10 cellular contexts compared by ENCODE assay signal in the genomic region with DNA sequence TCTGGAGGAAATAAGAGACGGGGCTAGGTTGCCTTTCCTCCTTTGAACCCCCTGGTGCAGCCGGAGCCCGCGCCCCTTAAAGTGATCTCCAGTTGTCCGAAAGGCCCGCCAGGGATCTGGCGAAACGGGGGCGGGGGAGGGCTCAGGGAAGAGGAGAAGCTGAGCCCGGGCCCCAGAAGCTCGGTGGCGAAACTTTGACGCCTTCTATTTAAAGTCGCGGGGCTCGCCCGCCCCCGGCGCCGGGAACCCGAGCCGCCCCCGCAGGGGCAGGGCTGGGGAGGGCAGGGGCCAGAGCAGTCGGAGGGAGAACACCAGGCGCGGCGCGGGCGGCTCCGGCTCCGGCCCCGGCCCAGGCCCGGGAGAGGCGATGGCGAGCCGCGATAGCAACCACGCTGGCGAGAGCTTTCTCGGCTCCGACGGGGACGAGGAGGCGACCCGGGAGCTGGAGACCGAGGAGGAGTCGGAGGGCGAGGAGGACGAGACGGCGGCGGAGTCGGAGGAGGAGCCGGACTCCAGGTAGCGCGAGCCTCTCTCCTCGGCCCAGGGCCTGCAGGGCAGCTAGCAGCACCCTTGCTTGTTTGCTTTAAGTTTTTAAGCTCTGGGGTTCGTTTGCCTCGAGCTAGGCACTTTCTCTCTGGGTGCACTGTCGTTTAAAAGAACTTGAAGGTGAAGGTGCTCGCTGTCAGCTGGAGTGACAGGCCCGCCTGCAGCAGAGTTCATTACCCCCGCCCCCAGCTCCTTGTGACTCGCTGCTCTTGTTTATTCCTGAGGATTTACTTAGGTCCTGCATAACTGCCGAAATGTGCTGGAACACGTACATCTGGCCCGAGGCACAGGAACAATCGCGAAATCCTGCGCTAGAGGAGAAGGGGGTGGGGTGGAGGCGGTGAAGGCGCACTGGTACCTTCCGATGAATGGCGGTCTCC. TPM values are rescaled to one million over a fixed set of nuclear protein-coding genes. Genes with fewer than 3 reads are reported as not detected.
DNase-seq lines count a peak whose midpoint lies in the region; TF ChIP-seq lines count a peak whose summit lies in the region.
"Had no signal": no experiment of that assay in that cellular context is flagged by ENCODE, and none has a peak within 500 bp of the region (broad histone marks: within the 10 kb centered on the region; RNA-seq: fewer than 3 reads in every experiment).

CMYA5 (plus strand) TSS at position 296 of the 926 bp plus-strand sequence; CDS start at position 368, 72 bp downstream.

- 21% methylated on average over 74 of the region's 74 CpGs for WGBS in liver

- H3K9ac ChIP-seq in liver (ENCODE audit: low read depth in 1 of 2, low read length in 2 of 2) (peak within 1 kb of the TSS in 1 of 2 donors; percentile 30), stomach smooth muscle (ENCODE audit: low read length in 2 of 2) (peak within 1 kb of the TSS; percentile 36 to 71)

- H3K36me3 ChIP-seq in liver (ENCODE audit: control insufficient read depth in 4 of 4, insufficient read depth in 3 of 4, low read depth in 1 of 4, low read length in 3 of 4) (peaks cover 0 to 8% (median 3%) of the 10 kb centered on the region in 4 donors), stomach smooth muscle (ENCODE audit: control insufficient read depth in 2 of 2, insufficient read depth in 2 of 2, low read length in 2 of 2) (peaks cover 0 to 6% of the 10 kb centered on the region in 2 donors)

- H3K4me3 ChIP-seq in epithelial cell of esophagus (ENCODE audit: low read length) (peak within 1 kb of the TSS; percentile 40), liver (ENCODE audit: low read depth in 1 of 3, low read length in 3 of 3) (peak within 1 kb of the TSS; percentile 58 to 81 (median 72)), stomach smooth muscle (ENCODE audit: low read length in 2 of 2) (peak within 1 kb of the TSS; percentile 58 to 79)

- H3K9me3 ChIP-seq in liver (ENCODE audit: control insufficient read depth in 4 of 4, low read length in 3 of 4) (no peaks in the 10 kb centered on the region), stomach smooth muscle (ENCODE audit: control insufficient read depth in 2 of 2, low read length in 2 of 2) (no peaks in the 10 kb centered on the region)

- no peak for TF ChIP-seq CTCF in epithelial cell of esophagus (IDR thresholded peaks at IDR 0.05; ENCODE audit: insufficient read depth, low read depth, low read length, missing control alignments)
- no peak for TF ChIP-seq CTCF in liver (IDR thresholded peaks at IDR 0.05; ENCODE audit: low read depth, low read length, missing input control)

- H3K27ac ChIP-seq in liver (ENCODE audit: low read depth in 1 of 2, low read length in 2 of 2), result no peak within 1 kb of the TSS
- peak within 1 kb of the TSS; percentile 31 for H3K27ac ChIP-seq in stomach smooth muscle (ENCODE audit: low read length)

- H3K4me1 ChIP-seq in liver (ENCODE audit: control insufficient read depth in 4 of 4, insufficient read depth in 4 of 4, low read length in 3 of 4) (peaks cover 0 to 11% (median 7%) of the 10 kb centered on the region in 4 donors), stomach smooth muscle (ENCODE audit: control insufficient read depth, insufficient read depth, low read length) (peaks cover 6% of the 10 kb centered on the region)

- DNase-seq in NCI-H2227 treated with DMSO at 0.1 percent for 48 hours (lab: John Stamatoyannopoulos, UW) (peak; percentile 5), epithelial cell of esophagus (ENCODE audit: low read depth) (peak; percentile 91), SHP77 (lab: John Stamatoyannopoulos, UW) (no peak)
- no peak for DNase-seq in activated CD4-positive, alpha-beta T cell treated with anti-CD3 and anti-CD28 coated beads for 4 hours
- DNase-seq in activated effector memory CD4-positive, alpha-beta T cell treated with Interleukin-2 at 50 U/mL for 16 hours, result no peak
- no peak for DNase-seq in activated effector memory CD4-positive, alpha-beta T cell treated with anti-CD3 and anti-CD28 coated beads, Interleukin-2, amount 50 U/mL, for 16 hours
- DNase-seq: activated B cell treated with CpG ODN at 0.5 μM for 24 hours, KG1 had no signal

- no peaks in the 10 kb centered on the region for H3K27me3 ChIP-seq in liver (ENCODE audit: control insufficient read depth in 4 of 4, insufficient read depth in 4 of 4, low read length in 3 of 4)
- no peaks in the 10 kb centered on the region for H3K27me3 ChIP-seq in stomach smooth muscle (ENCODE audit: control insufficient read depth in 1 of 2, insufficient read depth in 2 of 2, low read length in 2 of 2)

- TF ChIP-seq RAD21 in liver (IDR thresholded peaks at IDR 0.05), result no peak

TF ChIP-seq in liver, 16 proteins besides CTCF, POLR2A, EP300 and RAD21:
- peak in 1 of 2 donors; percentile 19 for TF ChIP-seq RXRA (IDR thresholded peaks at IDR 0.05)
- TF ChIP-seq, protein P1, sequence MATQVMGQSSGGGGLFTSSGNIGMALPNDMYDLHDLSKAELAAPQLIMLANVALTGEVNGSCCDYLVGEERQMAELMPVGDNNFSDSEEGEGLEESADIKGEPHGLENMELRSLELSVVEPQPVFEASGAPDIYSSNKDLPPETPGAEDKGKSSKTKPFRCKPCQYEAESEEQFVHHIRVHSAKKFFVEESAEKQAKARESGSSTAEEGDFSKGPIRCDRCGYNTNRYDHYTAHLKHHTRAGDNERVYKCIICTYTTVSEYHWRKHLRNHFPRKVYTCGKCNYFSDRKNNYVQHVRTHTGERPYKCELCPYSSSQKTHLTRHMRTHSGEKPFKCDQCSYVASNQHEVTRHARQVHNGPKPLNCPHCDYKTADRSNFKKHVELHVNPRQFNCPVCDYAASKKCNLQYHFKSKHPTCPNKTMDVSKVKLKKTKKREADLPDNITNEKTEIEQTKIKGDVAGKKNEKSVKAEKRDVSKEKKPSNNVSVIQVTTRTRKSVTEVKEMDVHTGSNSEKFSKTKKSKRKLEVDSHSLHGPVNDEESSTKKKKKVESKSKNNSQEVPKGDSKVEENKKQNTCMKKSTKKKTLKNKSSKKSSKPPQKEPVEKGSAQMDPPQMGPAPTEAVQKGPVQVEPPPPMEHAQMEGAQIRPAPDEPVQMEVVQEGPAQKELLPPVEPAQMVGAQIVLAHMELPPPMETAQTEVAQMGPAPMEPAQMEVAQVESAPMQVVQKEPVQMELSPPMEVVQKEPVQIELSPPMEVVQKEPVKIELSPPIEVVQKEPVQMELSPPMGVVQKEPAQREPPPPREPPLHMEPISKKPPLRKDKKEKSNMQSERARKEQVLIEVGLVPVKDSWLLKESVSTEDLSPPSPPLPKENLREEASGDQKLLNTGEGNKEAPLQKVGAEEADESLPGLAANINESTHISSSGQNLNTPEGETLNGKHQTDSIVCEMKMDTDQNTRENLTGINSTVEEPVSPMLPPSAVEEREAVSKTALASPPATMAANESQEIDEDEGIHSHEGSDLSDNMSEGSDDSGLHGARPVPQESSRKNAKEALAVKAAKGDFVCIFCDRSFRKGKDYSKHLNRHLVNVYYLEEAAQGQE (IDR thresholded peaks at IDR 0.05), result no peak
- no peak for TF ChIP-seq SP1 (IDR thresholded peaks at IDR 0.05)

RNA-seq across cellular contexts. Expression of gene CMYA5, which starts in this region (rescaled TPM):
- 1 to 10 TPM; 2.6 to 2.9 TPM for total RNA-seq in liver
- polyA plus RNA-seq in liver, result 1 to 10 TPM; 1.3 to 1.5 TPM

Comparison
In these comparisons a context has a peak if more than half of its experiments do, and no peak if none do; other contexts are left out.
1. DNase-seq: peak in NCI-H2227 treated with DMSO at 0.1 percent for 48 hours (single experiment) and epithelial cell of esophagus (single experiment); none in activated CD4-positive, alpha-beta T cell treated with anti-CD3 and anti-CD28 coated beads for 4 hours (0 of 2), activated effector memory CD4-positive, alpha-beta T cell treated with Interleukin-2 at 50 U/mL for 16 hours (single experiment), SHP77 (0 of 2) and activated effector memory CD4-positive, alpha-beta T cell treated with anti-CD3 and anti-CD28 coated beads, Interleukin-2, amount 50 U/mL, for 16 hours (single experiment).
2. Peak in every context shown above with its lines, with median percentiles within 50 percentile points of each other: H3K4me3 ChIP-seq.